In the genomic region with DNA sequence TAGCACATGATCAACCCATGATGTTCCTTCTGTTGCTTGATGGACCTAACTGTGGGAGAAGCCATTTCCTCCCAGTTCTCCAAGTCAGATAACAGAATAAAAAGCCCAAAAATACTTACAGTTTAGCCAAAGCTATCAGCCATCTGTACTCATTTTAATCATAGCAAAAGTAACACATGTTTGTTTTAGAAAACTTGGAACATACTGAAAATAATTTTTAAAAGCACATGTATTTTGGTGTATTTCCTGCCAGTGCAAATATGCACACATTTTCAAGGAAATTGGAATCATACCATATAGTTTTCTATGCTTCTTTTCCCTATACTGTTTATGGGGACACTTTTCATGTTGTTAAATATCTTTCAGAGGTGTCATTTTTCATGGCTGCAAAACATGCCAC, we compare ENCODE assay signal across 10 cellular contexts. TPM values are rescaled to one million over a fixed set of nuclear protein-coding genes. Genes with fewer than 3 reads are reported as not detected.
"Had no signal": no experiment of that assay in that cellular context is flagged by ENCODE, and none has a peak within 500 bp of the region (broad histone marks: within the 10 kb centered on the region; RNA-seq: fewer than 3 reads in every experiment).

No MANE protein-coding gene starts in this region.

- DNase-seq: IMR-90, KBM-7, KG1 had no signal

- H3K27ac ChIP-seq: HL-60, KMS-11 had no signal

- H3K9ac ChIP-seq: KMS-11 had no signal

- H3K36me3 Mint-ChIP-seq: IgD-negative memory B cell had no signal

- H3K4me2 ChIP-seq: KMS-11 had no signal

- H3K4me1 Mint-ChIP-seq: IgD-negative memory B cell had no signal

- H3K4me3 ChIP-seq: K562 had no signal

- ATAC-seq: K562 had no signal

- FAIRE-seq: HTR-8/SVneo, K562 had no signal

RNA-seq across cellular contexts. Expression of gene BOD1L2, which starts 51.1 kb away (rescaled TPM):
- total RNA-seq: HT-29, HT1080, IMR-90, K562 had no signal
- polyA plus RNA-seq: IgD-negative memory B cell, IMR-90 had no signal
